Comparison of ENCODE assay signal across 8 cellular contexts in the genomic region with DNA sequence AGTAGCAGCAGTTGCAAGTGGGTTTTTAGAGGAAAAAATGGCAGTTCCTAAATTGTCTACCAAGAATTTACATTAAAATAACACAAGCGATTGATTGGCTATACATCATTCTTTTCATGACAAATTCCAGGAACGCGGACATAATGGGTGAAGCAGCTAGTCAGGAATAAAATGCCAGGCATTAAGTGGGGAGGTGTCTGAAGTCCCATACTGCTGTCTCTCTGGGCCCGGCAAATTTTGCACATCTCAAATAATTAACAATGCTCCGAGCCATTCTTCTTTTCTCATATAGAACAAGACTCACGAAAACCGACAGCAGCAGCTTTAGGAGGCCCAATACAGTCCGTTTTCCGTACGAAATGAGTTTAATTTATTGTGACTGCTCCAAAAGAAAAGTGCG. TPM values are rescaled to one million over a fixed set of nuclear protein-coding genes. Genes with fewer than 3 reads are reported as not detected.
DNase-seq lines count a peak whose midpoint lies in the region; ATAC-seq and TF ChIP-seq lines count a peak whose summit lies in the region.

No MANE protein-coding gene starts in this region.

- no peaks in the 10 kb centered on the region for H3K27me3 ChIP-seq in muscle layer of duodenum (ENCODE audit: low read depth, low read length)

- H3K4me3 ChIP-seq in AG04449 (ENCODE audit: low read depth, low read length), result peak overlapping the region; percentile 93
- peak overlapping the region; percentile 90 to 96 for H3K4me3 ChIP-seq in muscle layer of duodenum (ENCODE audit: low read depth in 1 of 2, low read length in 2 of 2)

- H3K9me3 ChIP-seq in muscle layer of duodenum (ENCODE audit: control insufficient read depth in 1 of 2, low read length in 2 of 2), result no peaks in the 10 kb centered on the region

- peaks cover 18 to 25% of the 10 kb centered on the region in 2 donors for H3K4me1 ChIP-seq in muscle layer of duodenum (ENCODE audit: control insufficient read depth in 1 of 2, insufficient read depth in 2 of 2, low read length in 2 of 2)

- CTCF ChIA-PET in AG04449 (lab: Yijun Ruan, JAX), result interaction anchor here (1.3 to 5.1 kb wide), 3 partner anchors 8 to 33 kb away, joined by 3 to 30 read pairs (median 6); a partner anchor contains a TSS

- peak overlapping the region; percentile 99 to 100 (median 99) for H3K27ac Mint-ChIP-seq in IgD-negative memory B cell
- peak overlapping the region; percentile 100 for H3K27ac Mint-ChIP-seq in central memory CD8-positive, alpha-beta T cell (ENCODE audit: low read depth)

- H3K36me3 Mint-ChIP-seq in IgD-negative memory B cell, result peaks cover 3% of the 10 kb centered on the region
- H3K36me3 Mint-ChIP-seq in central memory CD8-positive, alpha-beta T cell (ENCODE audit: insufficient read depth), result peaks cover 51% of the 10 kb centered on the region

- H3K4me1 Mint-ChIP-seq in IgD-negative memory B cell, result peaks cover 41 to 49% (median 46%) of the 10 kb centered on the region in 3 donors
- H3K4me1 Mint-ChIP-seq in central memory CD8-positive, alpha-beta T cell, result peaks cover 50% of the 10 kb centered on the region

- H3K27me3 Mint-ChIP-seq in IgD-negative memory B cell, result no peaks in the 10 kb centered on the region
- no peaks in the 10 kb centered on the region for H3K27me3 Mint-ChIP-seq in central memory CD8-positive, alpha-beta T cell

- no peaks in the 10 kb centered on the region for H3K9me3 Mint-ChIP-seq in IgD-negative memory B cell
- H3K9me3 Mint-ChIP-seq in central memory CD8-positive, alpha-beta T cell, result no peaks in the 10 kb centered on the region

- POLR2A ChIA-PET in AG04449 (lab: Yijun Ruan, JAX), result interaction anchor here (0.7 to 2.4 kb wide), 11 partner anchors 7 to 157 kb away, joined by 3 to 23 read pairs (median 5); a partner anchor contains a TSS

- no peak for TF ChIP-seq CTCF in AG04449 (IDR thresholded peaks at IDR 0.05; ENCODE audit: insufficient read depth, low read length, missing control alignments)

- peak overlapping the region; percentile 98 to 100 (median 99) for H3K4me3 Mint-ChIP-seq in IgD-negative memory B cell
- peak overlapping the region; percentile 97 for H3K4me3 Mint-ChIP-seq in central memory CD8-positive, alpha-beta T cell

- peak; percentile 0 for ATAC-seq in central memory CD8-positive, alpha-beta T cell (replicated peaks; ENCODE audit: extremely low read depth, poor library complexity, severe bottlenecking)
- no peak for ATAC-seq in HG02571 (IDR thresholded peaks at IDR 0.05; ENCODE audit: unreplicated experiment)

- peak overlapping the region; percentile 99 for H3K27ac ChIP-seq in muscle layer of duodenum (ENCODE audit: low read length)

- H3K36me3 ChIP-seq in muscle layer of duodenum (ENCODE audit: control insufficient read depth in 1 of 2, insufficient read depth in 2 of 2, low read length in 2 of 2), result peaks cover 5 to 9% of the 10 kb centered on the region in 2 donors

- DNase-seq in AG04449 (ENCODE audit: low read depth, low spot score) (no peak), DMS79 (lab: John Stamatoyannopoulos, UW) (no peak), RPMI8226 (no peak), GM19238 (ENCODE audit: insufficient read length, low spot score) (no peak)
- DNase-seq in central memory CD8-positive, alpha-beta T cell (ENCODE audit: low spot score in 2 of 2), result no peak

RNA-seq across cellular contexts. Expression of a gene that starts 0.7 kb away (rescaled TPM):
- 504 TPM for polyA plus RNA-seq in IgD-negative memory B cell

RNA-seq across cellular contexts. Expression of a gene that starts 0.9 kb away (rescaled TPM):
- polyA plus RNA-seq in IgD-negative memory B cell, result 31.3 TPM

RNA-seq across cellular contexts. Expression of a gene that starts 15.3 kb away (rescaled TPM):
- 33.4 TPM for polyA plus RNA-seq in IgD-negative memory B cell

RNA-seq across cellular contexts. Expression of a gene that starts 21.0 kb away (rescaled TPM):
- polyA plus RNA-seq in IgD-negative memory B cell, result 10.1 TPM

RNA-seq across cellular contexts. Expression of a gene that starts 33.5 kb away (rescaled TPM):
- 10,099 TPM for polyA plus RNA-seq in IgD-negative memory B cell
